16 cellular contexts compared by ENCODE assay signal in the genomic region with DNA sequence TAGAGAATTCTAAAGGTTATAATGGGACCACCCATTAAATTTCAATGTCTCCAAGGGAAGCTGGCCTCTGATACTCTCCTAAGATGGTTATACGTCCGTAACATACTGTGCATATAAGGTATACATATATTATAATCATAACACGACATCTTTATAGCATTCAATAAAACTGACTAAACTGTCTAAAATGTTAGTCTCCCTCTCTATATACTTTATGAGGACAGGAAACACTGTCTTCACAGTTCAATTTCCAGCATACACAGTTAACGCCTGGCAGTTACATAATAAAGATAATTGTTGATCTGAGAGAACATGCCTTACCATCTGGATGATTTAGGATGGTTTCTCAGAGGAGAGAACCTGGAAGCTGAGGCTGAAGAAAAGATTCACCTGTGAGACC. TPM values are rescaled to one million over a fixed set of nuclear protein-coding genes. Genes with fewer than 3 reads are reported as not detected.
DNase-seq lines count a peak whose midpoint lies in the region; ATAC-seq, FAIRE-seq and TF ChIP-seq lines count a peak whose summit lies in the region.
"Had no signal": no experiment of that assay in that cellular context is flagged by ENCODE, and none has a peak within 500 bp of the region (broad histone marks: within the 10 kb centered on the region; RNA-seq: fewer than 3 reads in every experiment).

No MANE protein-coding gene starts in this region.

- H3K36me3 ChIP-seq in CD8-positive, alpha-beta T cell (ENCODE audit: insufficient read depth, low read length), result no peaks in the 10 kb centered on the region
- H3K36me3 ChIP-seq: neutrophil had no signal

- POLR2A ChIA-PET in A549 (lab: Yijun Ruan, JAX), result interaction anchor here (0.6 kb wide), 1 partner anchor 409 kb away, joined by 3 read pairs; no protein-coding TSS in a partner anchor
- POLR2A ChIA-PET in CD8-positive, alpha-beta T cell (lab: Charles Lee), result no interaction called here
- POLR2A ChIA-PET in activated CD8-positive, alpha-beta T cell treated with anti-CD3 and anti-CD28 coated beads for 36 hours (lab: Charles Lee), result interaction anchor here (1.3 kb wide), 1 partner anchor 25 kb away, joined by 3 read pairs; no protein-coding TSS in a partner anchor

- no peaks in the 10 kb centered on the region for H3K27me3 ChIP-seq in CD8-positive, alpha-beta T cell (ENCODE audit: insufficient read depth, low read length)

- peaks cover 39% of the 10 kb centered on the region for H3K4me1 Mint-ChIP-seq in CD8-positive, alpha-beta T cell (ENCODE audit: low read depth)
- peaks cover 21% of the 10 kb centered on the region for H3K4me1 Mint-ChIP-seq in activated CD8-positive, alpha-beta T cell treated with anti-CD3 and anti-CD28 coated beads for 36 hours (ENCODE audit: low read depth)
- H3K4me1 Mint-ChIP-seq in naive B cell, result peaks cover 22 to 26% (median 24%) of the 10 kb centered on the region in 3 donors

- H3K9me3 Mint-ChIP-seq in CD8-positive, alpha-beta T cell, result peaks cover 2% of the 10 kb centered on the region
- H3K9me3 Mint-ChIP-seq in activated CD8-positive, alpha-beta T cell treated with anti-CD3 and anti-CD28 coated beads for 36 hours, result peaks cover 3% of the 10 kb centered on the region
- peaks cover 0 to 9% (median 7%) of the 10 kb centered on the region in 7 donors for H3K9me3 Mint-ChIP-seq in naive B cell
- H3K9me3 Mint-ChIP-seq: effector memory CD8-positive, alpha-beta T cell had no signal

- H3K27me3 Mint-ChIP-seq in CD8-positive, alpha-beta T cell (ENCODE audit: low read depth), result peaks cover 16% of the 10 kb centered on the region
- peaks cover 13% of the 10 kb centered on the region for H3K27me3 Mint-ChIP-seq in activated CD8-positive, alpha-beta T cell treated with anti-CD3 and anti-CD28 coated beads for 36 hours
- peaks cover 9 to 39% (median 31%) of the 10 kb centered on the region in 3 donors for H3K27me3 Mint-ChIP-seq in naive B cell

- H3K4me3 ChIP-seq in A549, result no peak overlapping the region
- no peak overlapping the region for H3K4me3 ChIP-seq in CD8-positive, alpha-beta T cell (ENCODE audit: low read depth, low read length)

- no peak for ATAC-seq in A549
- no peak for ATAC-seq in CD8-positive, alpha-beta T cell
- no peak for ATAC-seq in activated CD8-positive, alpha-beta T cell treated with anti-CD3 and anti-CD28 coated beads for 36 hours
- ATAC-seq in naive B cell (ENCODE audit: low read depth in 2 of 2), result no peak
- ATAC-seq in sciatic nerve, result no peak
- ATAC-seq in HG03457 (IDR thresholded peaks at IDR 0.05; ENCODE audit: unreplicated experiment), result no peak
- ATAC-seq: effector memory CD8-positive, alpha-beta T cell; T-helper 17 cell had no signal

- FAIRE-seq in A549 (lab: Jason Lieb, UNC), result no peak

- H3K4me1 ChIP-seq in A549, result peaks cover 12% of the 10 kb centered on the region; the same call in 1 of the 3 replicates
- H3K4me1 ChIP-seq in CD8-positive, alpha-beta T cell (ENCODE audit: insufficient read depth, low read length), result peaks cover 17% of the 10 kb centered on the region

- H3K27ac ChIP-seq in A549, result no peak overlapping the region
- no peak overlapping the region for H3K27ac ChIP-seq in CD8-positive, alpha-beta T cell (ENCODE audit: low read depth, low read length)
- H3K27ac ChIP-seq: neutrophil had no signal

- peak overlapping the region; percentile 92 for H3K4me3 Mint-ChIP-seq in CD8-positive, alpha-beta T cell
- H3K4me3 Mint-ChIP-seq in activated CD8-positive, alpha-beta T cell treated with anti-CD3 and anti-CD28 coated beads for 36 hours, result peak overlapping the region; percentile 81
- H3K4me3 Mint-ChIP-seq in naive B cell, result peak overlapping the region; percentile 42 to 99 (median 96)

- TF ChIP-seq POLR2A in A549 (IDR thresholded peaks at IDR 0.05; ENCODE audit: low read length), result no peak

- intact Hi-C loops in CD8-positive, alpha-beta T cell (cut with DNase I, micrococcal nuclease), result loop anchor here (2.0 to 10.0 kb wide), 8 partner anchors 796 to 1903 kb away; partner anchors contain the start of genes DNAJC2 (in 2 of the 2), PMPCB (in 2 of the 2), RINT1 (in 2 of the 2) and ARMC10 (in 1 of the 2)
- intact Hi-C loops in activated CD8-positive, alpha-beta T cell treated with anti-CD3 and anti-CD28 coated beads for 36 hours (cut with micrococcal nuclease), result no loop called here
- intact Hi-C loops in sciatic nerve (cut with DNase I), result no loop called here

- H3K27ac Mint-ChIP-seq in CD8-positive, alpha-beta T cell, result no peak overlapping the region
- H3K27ac Mint-ChIP-seq in activated CD8-positive, alpha-beta T cell treated with anti-CD3 and anti-CD28 coated beads for 36 hours, result no peak overlapping the region
- no peak overlapping the region for H3K27ac Mint-ChIP-seq in naive B cell

- H3K9me3 ChIP-seq in A549, result no peaks in the 10 kb centered on the region
- no peaks in the 10 kb centered on the region for H3K9me3 ChIP-seq in CD8-positive, alpha-beta T cell (ENCODE audit: low read length)
- H3K9me3 ChIP-seq: neutrophil had no signal

- no peak for TF ChIP-seq CTCF in A549 (IDR thresholded peaks at IDR 0.05)
- TF ChIP-seq CTCF in CD8-positive, alpha-beta T cell (IDR thresholded peaks at IDR 0.05), result no peak
- no peak for TF ChIP-seq CTCF in activated CD8-positive, alpha-beta T cell treated with anti-CD3 and anti-CD28 coated beads for 36 hours (IDR thresholded peaks at IDR 0.05)

- H3K4me2 ChIP-seq in A549, result peak overlapping the region; percentile 72; the same call in 2 of the 3 replicates

- no peak for TF ChIP-seq EP300 in A549 (IDR thresholded peaks at IDR 0.05)

- peaks cover 10% of the 10 kb centered on the region for H3K36me3 Mint-ChIP-seq in CD8-positive, alpha-beta T cell
- peaks cover 1% of the 10 kb centered on the region for H3K36me3 Mint-ChIP-seq in activated CD8-positive, alpha-beta T cell treated with anti-CD3 and anti-CD28 coated beads for 36 hours (ENCODE audit: low read depth)
- H3K36me3 Mint-ChIP-seq in naive B cell, result no peaks in the 10 kb centered on the region

- no peak for DNase-seq in A549 (ENCODE audit: low read depth in 1 of 2, low spot score in 1 of 2)
- no peak for DNase-seq in CD8-positive, alpha-beta T cell
- no peak for DNase-seq in activated CD8-positive, alpha-beta T cell treated with anti-CD3 and anti-CD28 coated beads for 36 hours
- DNase-seq in naive B cell, result no peak
- DNase-seq in stimulated activated CD4-positive, alpha-beta T cell treated with anti-CD3 and anti-CD28 coated beads, Interleukin-2, amount 100 ng/mL, for 48 hours, result no peak
- no peak for DNase-seq in sciatic nerve (ENCODE audit: low spot score)
- DNase-seq: activated B cell treated with CpG ODN at 0.5 μM for 24 hours; amniotic stem cell; effector memory CD8-positive, alpha-beta T cell; head of caudate nucleus; NCI-H1930; NCI-H446; stimulated activated CD4-positive, alpha-beta T cell treated with anti-CD3 and anti-CD28 coated beads, Interleukin-4, amount 100 ng/mL, for 1 hour; T-helper 17 cell had no signal

- TF ChIP-seq RAD21 in A549 (conservative IDR thresholded peaks at IDR 0.05 in 1 of 2, IDR thresholded peaks at IDR 0.05 in 1 of 2), result no peak

- CTCF ChIA-PET in A549 (lab: Yijun Ruan, JAX), result interaction anchor here (1.2 kb wide), 1 partner anchor 16 kb away, joined by 3 read pairs; no protein-coding TSS in a partner anchor
- CTCF ChIA-PET in CD8-positive, alpha-beta T cell (lab: Charles Lee), result no interaction called here
- CTCF ChIA-PET in activated CD8-positive, alpha-beta T cell treated with anti-CD3 and anti-CD28 coated beads for 36 hours (lab: Charles Lee), result interaction anchor here (0.9 to 1.1 kb wide), 2 partner anchors 23 to 674 kb away, joined by 3 to 4 read pairs; no protein-coding TSS in a partner anchor

- 93% methylated on average over 4 of the region's 4 CpGs for WGBS in A549 (ENCODE audit: missing lambda C conversion rate)

TF ChIP-seq in A549, 52 proteins besides CTCF, POLR2A, EP300 and RAD21:
- TF ChIP-seq CEBPB (IDR thresholded peaks at IDR 0.05) (no peak), HOXA7 (CRISPR knock-in tag; IDR thresholded peaks at IDR 0.05) (no peak), SREBF2 (IDR thresholded peaks at IDR 0.05) (no peak), HEYL (CRISPR knock-in tag; IDR thresholded peaks at IDR 0.05) (no peak), ZC3H11A (IDR thresholded peaks at IDR 0.05) (no peak)

RNA-seq across cellular contexts. Expression of gene ORC5, which starts 1.2 kb away (rescaled TPM):
- polyA plus RNA-seq in A549 (2011; rRNA removed), result 17.8 and 26.5 TPM in 2 replicates
- 4.1 TPM in 2 replicates for polyA plus RNA-seq in A549 (2012; cell fraction: cytosol; rRNA removed)
- 2.0 and 5.3 TPM in 2 replicates for polyA plus RNA-seq in A549 (2012; cell fraction: nucleus; rRNA removed)
- 28.4 to 32.1 TPM (median 29.5 TPM) in 3 replicates for polyA plus RNA-seq in A549 (2017; fragmentation: RNase III; extraction: RNeasy Plus Mini Kit Qiagen cat#74134 plus additional on column Dnase treatment)
- polyA minus RNA-seq in A549 (2011; rRNA and poly(A)+ RNA removed), result 9.2 and 9.4 TPM in 2 replicates
- total RNA-seq in CD8-positive, alpha-beta T cell, result 10 to 100 TPM in 1 of 2 experiments, 1 to 10 TPM in 1; 9.7 to 11.3 TPM
- 10 to 100 TPM; 22.1 to 26.0 TPM for total RNA-seq in activated CD8-positive, alpha-beta T cell treated with anti-CD3 and anti-CD28 coated beads for 36 hours
- 10 to 100 TPM; 13.6 to 29.7 (median 20.0) TPM for polyA plus RNA-seq in naive B cell (ENCODE audit: low read depth in 6 of 6)
- total RNA-seq in sciatic nerve, result 21.4 TPM

Comparison
In these comparisons a context has a peak if more than half of its experiments do, and no peak if none do; other contexts are left out.
1. intact Hi-C loops: an anchor here in CD8-positive, alpha-beta T cell (2.0 to 10.0 kb wide); none called in activated CD8-positive, alpha-beta T cell treated with anti-CD3 and anti-CD28 coated beads for 36 hours and sciatic nerve.